Comparison of ENCODE assay signal across 11 cellular contexts in genomic region chr2:63052411-63053234, GRCh38. TPM values are rescaled to one million over a fixed set of nuclear protein-coding genes. Genes with fewer than 3 reads are reported as not detected.
DNase-seq lines count a peak whose midpoint lies in the region; ATAC-seq and TF ChIP-seq lines count a peak whose summit lies in the region.
"Had no signal": no experiment of that assay in that cellular context is flagged by ENCODE, and none has a peak within 500 bp of the region (broad histone marks: within the 10 kb centered on the region; RNA-seq: fewer than 3 reads in every experiment).

No MANE protein-coding gene starts in this region.

- BruUV-seq in MCF 10A (replicated peaks; lab: Mats Ljungman, UMichigan) (no TSS peak), mammary epithelial cell (replicated peaks; lab: Mats Ljungman, UMichigan) (no TSS peak)

- peak overlapping the region; percentile 47 for H3K4me3 Mint-ChIP-seq in MCF 10A (ENCODE audit: unreplicated experiment)
- H3K4me3 Mint-ChIP-seq in activated naive CD8-positive, alpha-beta T cell treated with anti-CD3 and anti-CD28 coated beads, Interleukin-2, amount 10 ng/mL, durations not matched to agents 7 days and 5 days: peak overlapping the region; percentile 74

- H3K4me3 ChIP-seq in mammary epithelial cell (replicated peaks in 1 of 3; ENCODE audit: insufficient read depth in 1 of 3, low read depth in 2 of 3, low read length in 3 of 3) (no peak overlapping the region), right lobe of liver (no peak overlapping the region)

- H3K9me3 ChIP-seq in mammary epithelial cell (replicated peaks; ENCODE audit: insufficient read depth, low read length): peaks cover 6% of the 10 kb centered on the region
- no peaks in the 10 kb centered on the region for H3K9me3 ChIP-seq in right lobe of liver

- no peaks in the 10 kb centered on the region for H3K79me2 ChIP-seq in mammary epithelial cell (ENCODE audit: insufficient read depth, low read length)

- no peaks in the 10 kb centered on the region for H3K27me3 Mint-ChIP-seq in MCF 10A (ENCODE audit: insufficient read depth, unreplicated experiment)
- peaks cover 88% of the 10 kb centered on the region for H3K27me3 Mint-ChIP-seq in activated naive CD8-positive, alpha-beta T cell treated with anti-CD3 and anti-CD28 coated beads, Interleukin-2, amount 10 ng/mL, durations not matched to agents 7 days and 5 days

- peaks cover 8% of the 10 kb centered on the region for H3K4me1 ChIP-seq in mammary epithelial cell (ENCODE audit: insufficient read depth, low read length)
- H3K4me1 ChIP-seq in right lobe of liver: peaks cover 0 to 44% (median 0%) of the 10 kb centered on the region in 4 donors

- no peak overlapping the region for H3K9ac ChIP-seq in mammary epithelial cell (ENCODE audit: insufficient read depth, low read length)

- TF ChIP-seq CTCF in MCF 10A (IDR thresholded peaks at IDR 0.05; ENCODE audit: unreplicated experiment) (no peak), mammary epithelial cell (conservative IDR thresholded peaks at IDR 0.05 in 1 of 2, IDR thresholded peaks at IDR 0.05 in 1 of 2; ENCODE audit: extremely low read depth in 1 of 2, insufficient read depth in 1 of 2, low read depth in 1 of 2, low read length in 2 of 2) (no peak), right lobe of liver (IDR thresholded peaks at IDR 0.05) (no peak)

- H3K27ac Mint-ChIP-seq in MCF 10A (ENCODE audit: low read depth, unreplicated experiment): no peak overlapping the region
- H3K27ac Mint-ChIP-seq in activated naive CD8-positive, alpha-beta T cell treated with anti-CD3 and anti-CD28 coated beads, Interleukin-2, amount 10 ng/mL, durations not matched to agents 7 days and 5 days: no peak overlapping the region

- H3K36me3 Mint-ChIP-seq in MCF 10A (ENCODE audit: insufficient read depth, unreplicated experiment): peaks cover 9% of the 10 kb centered on the region
- peaks cover 2% of the 10 kb centered on the region for H3K36me3 Mint-ChIP-seq in activated naive CD8-positive, alpha-beta T cell treated with anti-CD3 and anti-CD28 coated beads, Interleukin-2, amount 10 ng/mL, durations not matched to agents 7 days and 5 days

- H3K36me3 ChIP-seq in mammary epithelial cell (ENCODE audit: insufficient read depth, low read length): no peaks in the 10 kb centered on the region
- no peaks in the 10 kb centered on the region for H3K36me3 ChIP-seq in right lobe of liver

- no peaks in the 10 kb centered on the region for H3K4me1 Mint-ChIP-seq in MCF 10A (ENCODE audit: insufficient read depth, unreplicated experiment)
- H3K4me1 Mint-ChIP-seq in activated naive CD8-positive, alpha-beta T cell treated with anti-CD3 and anti-CD28 coated beads, Interleukin-2, amount 10 ng/mL, durations not matched to agents 7 days and 5 days: peaks cover 62% of the 10 kb centered on the region

- H3K27me3 ChIP-seq in mammary epithelial cell (ENCODE audit: insufficient read depth, low read length) (no peaks in the 10 kb centered on the region), right lobe of liver (peaks cover 8 to 30% of the 10 kb centered on the region in 2 donors)

- in situ Hi-C loops in mammary epithelial cell (cut with MboI; ENCODE audit: low sequenced_read_pairs in 2 of 2): no loop called here

- 86% methylated on average over 20 of the region's 30 CpGs for whole genome bisulfite sequencing in mammary epithelial cell (ENCODE audit: low coverage, missing lambda C conversion rate)
- WGBS in right lobe of liver (ENCODE audit: insufficient coverage, low coverage, low lambda C conversion rate, missing lambda C conversion rate): 26% methylated on average over 15 of the region's 30 CpGs

- CTCF ChIA-PET in MCF 10A (lab: Yijun Ruan, JAX) (interaction anchor here (0.5 to 1.3 kb wide), 4 partner anchors 18 to 1610 kb away, joined by 3 to 4 read pairs (median 4); no protein-coding TSS in a partner anchor), mammary epithelial cell (lab: Charles Lee; ENCODE audit: low non-redundant PET) (interaction anchor here (0.6 kb wide), 1 partner anchor 265 kb away, joined by 3 read pairs; no protein-coding TSS in a partner anchor)

- POLR2A ChIA-PET in MCF 10A (lab: Yijun Ruan, JAX): interaction anchor here (0.6 to 1.0 kb wide), 2 partner anchors 64 to 73 kb away, joined by 3 read pairs; no protein-coding TSS in a partner anchor
- POLR2A ChIA-PET in activated naive CD8-positive, alpha-beta T cell treated with anti-CD3 and anti-CD28 coated beads, Interleukin-2, amount 10 ng/mL, durations not matched to agents 7 days and 5 days (lab: Charles Lee): no interaction called here

- no peak for ATAC-seq in activated naive CD8-positive, alpha-beta T cell treated with anti-CD3 and anti-CD28 coated beads, Interleukin-2, amount 10 ng/mL, durations not matched to agents 7 days and 5 days (ENCODE audit: low read depth)
- ATAC-seq in right lobe of liver (peak; percentile 27 to 65 (median 44)), HG03469 (IDR thresholded peaks at IDR 0.05; ENCODE audit: unreplicated experiment) (no peak)

- dilution Hi-C loops in mammary epithelial cell (cut with HindIII; ENCODE audit: low sequenced_read_pairs): no loop called here

- no peaks in the 10 kb centered on the region for H4K20me1 ChIP-seq in mammary epithelial cell (ENCODE audit: insufficient read depth, low read length)

- DNase-seq in MCF 10A (ENCODE audit: unreplicated experiment) (no peak), mammary epithelial cell (no peak), right lobe of liver (peak in 1 of 3 donors; percentile 67), DMS79 (lab: John Stamatoyannopoulos, UW) (no peak), SW 1271 (lab: John Stamatoyannopoulos, UW) (no peak), GM19238 (ENCODE audit: insufficient read length, low spot score) (no peak)
- DNase-seq in activated naive CD8-positive, alpha-beta T cell treated with anti-CD3 and anti-CD28 coated beads, Interleukin-2, amount 10 ng/mL, durations not matched to agents 7 days and 5 days: peak; percentile 37
- DNase-seq: IMR-90, NCI-H226 had no signal

- intact Hi-C loops in MCF 10A (cut with micrococcal nuclease) (no loop called here), mammary epithelial cell (cut with micrococcal nuclease) (loop anchor here (10.0 kb wide), 1 partner anchor 268 kb away; no protein-coding TSS in a partner anchor), right lobe of liver (cut with DNase I) (no loop called here)

- H3K9me3 Mint-ChIP-seq in MCF 10A (ENCODE audit: unreplicated experiment): no peaks in the 10 kb centered on the region
- no peaks in the 10 kb centered on the region for H3K9me3 Mint-ChIP-seq in activated naive CD8-positive, alpha-beta T cell treated with anti-CD3 and anti-CD28 coated beads, Interleukin-2, amount 10 ng/mL, durations not matched to agents 7 days and 5 days

- H2AFZ ChIP-seq in mammary epithelial cell (ENCODE audit: low read depth, low read length): no peak overlapping the region

- no peak for TF ChIP-seq POLR2A in right lobe of liver (IDR thresholded peaks at IDR 0.05)

- H3K27ac ChIP-seq in mammary epithelial cell (ENCODE audit: insufficient read depth, low read depth, low read length) (no peak overlapping the region), right lobe of liver (no peak overlapping the region)

- H3K4me2 ChIP-seq in mammary epithelial cell (ENCODE audit: insufficient read depth, low read depth, low read length): no peak overlapping the region

RNA-seq across cellular contexts. Expression of gene OTX1, which starts 2.0 kb away (rescaled TPM):
- 1.4 and 2.2 TPM in 2 replicates for total RNA-seq in MCF 10A (2022)
- total RNA-seq in mammary epithelial cell: 1 to 10 TPM; 1.0 to 2.9 TPM
- polyA plus RNA-seq in mammary epithelial cell: 0.34 TPM
- polyA minus RNA-seq in mammary epithelial cell: 1.8 TPM
- total RNA-seq in activated naive CD8-positive, alpha-beta T cell treated with anti-CD3 and anti-CD28 coated beads, Interleukin-2, amount 10 ng/mL, durations not matched to agents 7 days and 5 days: not detected
- total RNA-seq in right lobe of liver: not detected
- total RNA-seq: IMR-90, urinary bladder had no signal
- polyA plus RNA-seq: urinary bladder had no signal

Comparison
In these comparisons a context has a peak if more than half of its experiments do, and no peak if none do; other contexts are left out.
1. ATAC-seq: peak in right lobe of liver (4 of 4); none in activated naive CD8-positive, alpha-beta T cell treated with anti-CD3 and anti-CD28 coated beads, Interleukin-2, amount 10 ng/mL, durations not matched to agents 7 days and 5 days (single experiment) and HG03469 (single experiment).